26 cellular contexts compared by ENCODE assay signal in genomic region chr7:80215734-80216133, GRCh38.
"Had no signal": no experiment of that assay in that cellular context is flagged by ENCODE, and none has a peak within 500 bp of the region (broad histone marks: within the 10 kb centered on the region; RNA-seq: fewer than 3 reads in every experiment).

No MANE protein-coding gene starts in this region.

- H3K27me3 ChIP-seq: ascending aorta, cardiac muscle cell, Peyer's patch had no signal

- H3K9ac ChIP-seq: KMS-11 had no signal

- H3K4me1 ChIP-seq: ascending aorta, Peyer's patch had no signal

- ATAC-seq: activated CD8-positive, alpha-beta T cell treated with anti-CD3 and anti-CD28 coated beads for 36 hours; activated T-helper 17 cell treated with anti-CD3 and anti-CD28 coated beads, Interleukin-2, amount 50 U/mL, for 72 hours had no signal

- H3K27ac ChIP-seq: ascending aorta, cardiac muscle cell, KMS-11, Peyer's patch had no signal

- H3K9me3 ChIP-seq: ascending aorta, Peyer's patch had no signal

- H3K4me3 ChIP-seq: ascending aorta, cardiac muscle cell, Peyer's patch had no signal

- DNase-seq: activated CD4-positive, alpha-beta T cell treated with anti-CD3 and anti-CD28 coated beads, Interleukin-2, amount 10 ng/mL, durations not matched to agents 24 days and 14 days; activated CD4-positive, alpha-beta T cell treated with anti-CD3 and anti-CD28 coated beads, Interleukin-2, amount 50 U/mL, for 4 hours; activated CD8-positive, alpha-beta T cell treated with anti-CD3 and anti-CD28 coated beads for 36 hours; activated effector memory CD4-positive, alpha-beta T cell treated with anti-CD3 and anti-CD28 coated beads, Interleukin-2, amount 50 U/mL, for 16 hours; activated naive CD4-positive, alpha-beta T cell; activated naive CD4-positive, alpha-beta T cell treated with anti-CD3 and anti-CD28 coated beads, Interleukin-2, amount 50 U/mL, for 16 hours; activated naive CD8-positive, alpha-beta T cell treated with anti-CD3 and anti-CD28 coated beads, Interleukin-2, amount 10 ng/mL, durations not matched to agents 7 days and 5 days; activated T-cell treated with anti-CD3 and anti-CD28 coated beads, Interleukin-2, amount 50 U/mL, for 1 hour; activated T-cell treated with anti-CD3 and anti-CD28 coated beads, Interleukin-2, amount 50 U/mL, for 72 hours; amygdala; NCI-H1417; NCI-H146; NCI-H187; NCI-H2107; NCI-H2171; NCI-H510A; NCI-H526; NCI-H748 treated with DMSO at 0.1 percent for 48 hours; NK-92 treated with Interleukin-12 subunit alpha and Interleukin-12 subunit beta, amount 100 ng/mL, for 24 hours; Peyer's patch; RPMI8226; SIG-M5 had no signal

- H3K36me3 ChIP-seq: Peyer's patch had no signal
